In the genomic region with DNA sequence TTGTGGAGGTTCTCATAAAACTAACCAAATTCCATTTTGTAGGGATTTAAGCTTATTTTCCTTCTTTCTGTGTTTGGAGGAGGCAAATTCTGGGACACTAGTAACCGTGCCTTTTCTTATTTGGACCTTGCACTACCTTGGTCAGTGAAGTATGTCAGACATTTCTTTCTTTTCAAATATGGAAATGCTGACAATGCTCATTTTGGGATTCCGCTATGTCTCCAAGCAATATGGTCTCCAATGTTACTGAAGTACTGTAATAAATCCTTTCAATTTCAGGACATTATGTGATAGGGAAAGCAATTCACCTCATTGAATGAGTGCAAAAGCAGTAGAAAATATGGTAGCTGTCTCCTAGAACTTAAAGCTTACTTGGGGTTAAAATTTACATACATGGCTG, we compare ENCODE assay signal across 33 cellular contexts.
"Had no signal": no experiment of that assay in that cellular context is flagged by ENCODE, and none has a peak within 500 bp of the region (broad histone marks: within the 10 kb centered on the region; RNA-seq: fewer than 3 reads in every experiment).

No MANE protein-coding gene starts in this region.

- H3K36me3 ChIP-seq: adrenal gland, brain microvascular endothelial cell, breast epithelium had no signal

- ATAC-seq: activated CD8-positive, alpha-beta T cell treated with anti-CD3 and anti-CD28 coated beads for 36 hours; activated naive CD4-positive, alpha-beta T cell treated with anti-CD3 and anti-CD28 coated beads, Interleukin-2, amount 50 U/mL, for 72 hours; activated T-cell treated with anti-CD3 and anti-CD28 coated beads, Interleukin-2, amount 50 U/mL, for 4 hours; activated T-cell treated with anti-CD3 and anti-CD28 coated beads, Interleukin-2, amount 50 U/mL, for 72 hours; activated T-helper 17 cell treated with anti-CD3 and anti-CD28 coated beads, Interleukin-2, amount 50 U/mL, for 72 hours; body of pancreas had no signal

- H3K9me3 ChIP-seq: adrenal gland, body of pancreas, breast epithelium had no signal

- H3K27ac ChIP-seq: adrenal gland, body of pancreas, brain microvascular endothelial cell, breast epithelium, VCaP had no signal

- H3K4me1 ChIP-seq: adrenal gland, body of pancreas, breast epithelium had no signal

- FAIRE-seq: astrocyte, TTC549 had no signal

- DNase-seq: activated B cell treated with CpG ODN at 0.5 μM for 24 hours; activated CD4-positive, alpha-beta memory T cell treated with anti-CD3 and anti-CD28 coated beads for 36 hours; activated CD4-positive, alpha-beta T cell treated with anti-CD3 and anti-CD28 coated beads for 4 hours; activated CD4-positive, alpha-beta T cell treated with anti-CD3 and anti-CD28 coated beads, Interleukin-2, amount 10 ng/mL, durations not matched to agents 24 days and 14 days; activated CD4-positive, alpha-beta T cell treated with anti-CD3 and anti-CD28 coated beads, Interleukin-2, amount 50 U/mL, for 1 hour; activated CD4-positive, alpha-beta T cell treated with anti-CD3 and anti-CD28 coated beads, Interleukin-2, amount 50 U/mL, for 4 hours; activated CD4-positive, CD25-positive, alpha-beta regulatory T cell treated with anti-CD3 and anti-CD28 coated beads, Interleukin-2, amount 50 U/mL, for 72 hours; activated CD8-positive, alpha-beta memory T cell treated with anti-CD3 and anti-CD28 coated beads, Interleukin-2, amount 50 U/mL, for 4 hours; activated CD8-positive, alpha-beta T cell treated with anti-CD3 and anti-CD28 coated beads for 36 hours; activated effector memory CD4-positive, alpha-beta T cell treated with anti-CD3 and anti-CD28 coated beads, Interleukin-2, amount 50 U/mL, for 16 hours; activated gamma-delta T cell treated with Interleukin-2 at 50 U/mL for 16 hours; activated naive CD4-positive, alpha-beta T cell; activated naive CD4-positive, alpha-beta T cell treated with anti-CD3 and anti-CD28 coated beads for 36 hours; activated naive CD4-positive, alpha-beta T cell treated with anti-CD3 and anti-CD28 coated beads, Interleukin-2, amount 50 U/mL, for 16 hours; activated naive CD8-positive, alpha-beta T cell treated with anti-CD3 and anti-CD28 coated beads for 36 hours; activated T-cell treated with anti-CD3 and anti-CD28 coated beads for 4 hours; activated T-cell treated with anti-CD3 and anti-CD28 coated beads, Interleukin-2, amount 50 U/mL, for 1 hour; activated T-cell treated with anti-CD3 and anti-CD28 coated beads, Interleukin-2, amount 50 U/mL, for 4 hours; activated T-cell treated with anti-CD3 and anti-CD28 coated beads, Interleukin-2, amount 50 U/mL, for 72 hours; adrenal gland; amniotic stem cell; aorta; body of pancreas; brain microvascular endothelial cell; central memory CD4-positive, alpha-beta T cell; T-helper 2 cell; T-helper 9 cell had no signal

- H3K27me3 ChIP-seq: adrenal gland, body of pancreas, brain microvascular endothelial cell, breast epithelium had no signal

- H3K4me3 ChIP-seq: adrenal gland, body of pancreas, breast epithelium had no signal
